ENCODE assay signal across 2 cellular contexts in genomic region chr2:11748861-11749645, GRCh38.
TF ChIP-seq lines count a peak whose summit lies in the region.

No MANE protein-coding gene starts in this region.

TF ChIP-seq in K562, 482 proteins besides CTCF, POLR2A, EP300 and RAD21 (continued from another document):
- 0 out of 2 replicates have a peak, but pooled peaks have one; percentile 12 for TF ChIP-seq ATF3 (IDR thresholded peaks at IDR 0.05)
- TF ChIP-seq ATF3 (CRISPR knock-in tag; conservative IDR thresholded peaks at IDR 0.05) = no peak
- TF ChIP-seq ZKSCAN3 (CRISPR knock-in tag; IDR thresholded peaks at IDR 0.05) = no peak
- peak; percentile 56 for TF ChIP-seq SPI1 (IDR thresholded peaks at IDR 0.05; ENCODE audit: borderline replicate concordance, low read depth, low read length)
- TF ChIP-seq KHSRP (IDR thresholded peaks at IDR 0.05) = no peak
- TF ChIP-seq CTCFL (IDR thresholded peaks at IDR 0.05; ENCODE audit: borderline replicate concordance, insufficient read depth, low read depth, low read length, poor library complexity, severe bottlenecking) = no peak

TF ChIP-seq in GM23338, 12 proteins besides CTCF, POLR2A, EP300 and RAD21 (continued from another document):
- TF ChIP-seq ETS1 (IDR thresholded peaks at IDR 0.05) (no peak), JUNB (IDR thresholded peaks at IDR 0.05; ENCODE audit: unreplicated experiment) (no peak), NANOG (IDR thresholded peaks at IDR 0.05; ENCODE audit: borderline replicate concordance) (no peak), ZNF114 (CRISPR knock-in tag; IDR thresholded peaks at IDR 0.05) (no peak), EZH2 (IDR thresholded peaks at IDR 0.05; ENCODE audit: low read depth, unreplicated experiment) (no peak), REST (IDR thresholded peaks at IDR 0.05; ENCODE audit: unreplicated experiment) (no peak), ZNF462 (CRISPR knock-in tag; IDR thresholded peaks at IDR 0.05) (no peak), CREB1 (CRISPR knock-in tag; IDR thresholded peaks at IDR 0.05; ENCODE audit: low read depth) (no peak), POLR2AphosphoS5 (IDR thresholded peaks at IDR 0.05; ENCODE audit: low read depth) (no peak), ZNF331 (CRISPR knock-in tag; IDR thresholded peaks at IDR 0.05; ENCODE audit: low read depth) (no peak), STAT1 (IDR thresholded peaks at IDR 0.05; ENCODE audit: unreplicated experiment) (no peak)
